In genomic region chr16:30065943-30066881, GRCh38 we compare ENCODE assay signal across 1 cellular context.
TF ChIP-seq lines count a peak whose summit lies in the region.

No MANE protein-coding gene starts in this region.

TF ChIP-seq in GM12878, 131 proteins besides CTCF, POLR2A, EP300 and RAD21 (continued from another document):
- no peak for TF ChIP-seq CEBPB (IDR thresholded peaks at IDR 0.05; ENCODE audit: borderline replicate concordance in 1 of 2, low read depth in 2 of 2, low read length in 2 of 2)
- TF ChIP-seq, protein P1, sequence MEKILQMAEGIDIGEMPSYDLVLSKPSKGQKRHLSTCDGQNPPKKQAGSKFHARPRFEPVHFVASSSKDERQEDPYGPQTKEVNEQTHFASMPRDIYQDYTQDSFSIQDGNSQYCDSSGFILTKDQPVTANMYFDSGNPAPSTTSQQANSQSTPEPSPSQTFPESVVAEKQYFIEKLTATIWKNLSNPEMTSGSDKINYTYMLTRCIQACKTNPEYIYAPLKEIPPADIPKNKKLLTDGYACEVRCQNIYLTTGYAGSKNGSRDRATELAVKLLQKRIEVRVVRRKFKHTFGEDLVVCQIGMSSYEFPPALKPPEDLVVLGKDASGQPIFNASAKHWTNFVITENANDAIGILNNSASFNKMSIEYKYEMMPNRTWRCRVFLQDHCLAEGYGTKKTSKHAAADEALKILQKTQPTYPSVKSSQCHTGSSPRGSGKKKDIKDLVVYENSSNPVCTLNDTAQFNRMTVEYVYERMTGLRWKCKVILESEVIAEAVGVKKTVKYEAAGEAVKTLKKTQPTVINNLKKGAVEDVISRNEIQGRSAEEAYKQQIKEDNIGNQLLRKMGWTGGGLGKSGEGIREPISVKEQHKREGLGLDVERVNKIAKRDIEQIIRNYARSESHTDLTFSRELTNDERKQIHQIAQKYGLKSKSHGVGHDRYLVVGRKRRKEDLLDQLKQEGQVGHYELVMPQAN (conservative IDR thresholded peaks at IDR 0.05), result peak; percentile 61; the same call in 1 of the 2 replicates
- TF ChIP-seq, protein P2, sequence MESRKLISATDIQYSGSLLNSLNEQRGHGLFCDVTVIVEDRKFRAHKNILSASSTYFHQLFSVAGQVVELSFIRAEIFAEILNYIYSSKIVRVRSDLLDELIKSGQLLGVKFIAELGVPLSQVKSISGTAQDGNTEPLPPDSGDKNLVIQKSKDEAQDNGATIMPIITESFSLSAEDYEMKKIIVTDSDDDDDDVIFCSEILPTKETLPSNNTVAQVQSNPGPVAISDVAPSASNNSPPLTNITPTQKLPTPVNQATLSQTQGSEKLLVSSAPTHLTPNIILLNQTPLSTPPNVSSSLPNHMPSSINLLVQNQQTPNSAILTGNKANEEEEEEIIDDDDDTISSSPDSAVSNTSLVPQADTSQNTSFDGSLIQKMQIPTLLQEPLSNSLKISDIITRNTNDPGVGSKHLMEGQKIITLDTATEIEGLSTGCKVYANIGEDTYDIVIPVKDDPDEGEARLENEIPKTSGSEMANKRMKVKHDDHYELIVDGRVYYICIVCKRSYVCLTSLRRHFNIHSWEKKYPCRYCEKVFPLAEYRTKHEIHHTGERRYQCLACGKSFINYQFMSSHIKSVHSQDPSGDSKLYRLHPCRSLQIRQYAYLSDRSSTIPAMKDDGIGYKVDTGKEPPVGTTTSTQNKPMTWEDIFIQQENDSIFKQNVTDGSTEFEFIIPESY (IDR thresholded peaks at IDR 0.05), result no peak
- TF ChIP-seq ZNF207 (IDR thresholded peaks at IDR 0.05; ENCODE audit: borderline replicate concordance), result no peak
- TF ChIP-seq ZNF384 (IDR thresholded peaks at IDR 0.05; ENCODE audit: borderline replicate concordance, low read depth, low read length), result no peak
- TF ChIP-seq RB1 (IDR thresholded peaks at IDR 0.05; ENCODE audit: borderline replicate concordance), result no peak
- peak; percentile 18 for TF ChIP-seq HDAC6 (IDR thresholded peaks at IDR 0.05; ENCODE audit: unreplicated experiment)
- no peak for TF ChIP-seq NR2F1 (conservative IDR thresholded peaks at IDR 0.05)
- no peak for TF ChIP-seq ATF7 (IDR thresholded peaks at IDR 0.05; ENCODE audit: low read depth)
- TF ChIP-seq, protein P3, sequence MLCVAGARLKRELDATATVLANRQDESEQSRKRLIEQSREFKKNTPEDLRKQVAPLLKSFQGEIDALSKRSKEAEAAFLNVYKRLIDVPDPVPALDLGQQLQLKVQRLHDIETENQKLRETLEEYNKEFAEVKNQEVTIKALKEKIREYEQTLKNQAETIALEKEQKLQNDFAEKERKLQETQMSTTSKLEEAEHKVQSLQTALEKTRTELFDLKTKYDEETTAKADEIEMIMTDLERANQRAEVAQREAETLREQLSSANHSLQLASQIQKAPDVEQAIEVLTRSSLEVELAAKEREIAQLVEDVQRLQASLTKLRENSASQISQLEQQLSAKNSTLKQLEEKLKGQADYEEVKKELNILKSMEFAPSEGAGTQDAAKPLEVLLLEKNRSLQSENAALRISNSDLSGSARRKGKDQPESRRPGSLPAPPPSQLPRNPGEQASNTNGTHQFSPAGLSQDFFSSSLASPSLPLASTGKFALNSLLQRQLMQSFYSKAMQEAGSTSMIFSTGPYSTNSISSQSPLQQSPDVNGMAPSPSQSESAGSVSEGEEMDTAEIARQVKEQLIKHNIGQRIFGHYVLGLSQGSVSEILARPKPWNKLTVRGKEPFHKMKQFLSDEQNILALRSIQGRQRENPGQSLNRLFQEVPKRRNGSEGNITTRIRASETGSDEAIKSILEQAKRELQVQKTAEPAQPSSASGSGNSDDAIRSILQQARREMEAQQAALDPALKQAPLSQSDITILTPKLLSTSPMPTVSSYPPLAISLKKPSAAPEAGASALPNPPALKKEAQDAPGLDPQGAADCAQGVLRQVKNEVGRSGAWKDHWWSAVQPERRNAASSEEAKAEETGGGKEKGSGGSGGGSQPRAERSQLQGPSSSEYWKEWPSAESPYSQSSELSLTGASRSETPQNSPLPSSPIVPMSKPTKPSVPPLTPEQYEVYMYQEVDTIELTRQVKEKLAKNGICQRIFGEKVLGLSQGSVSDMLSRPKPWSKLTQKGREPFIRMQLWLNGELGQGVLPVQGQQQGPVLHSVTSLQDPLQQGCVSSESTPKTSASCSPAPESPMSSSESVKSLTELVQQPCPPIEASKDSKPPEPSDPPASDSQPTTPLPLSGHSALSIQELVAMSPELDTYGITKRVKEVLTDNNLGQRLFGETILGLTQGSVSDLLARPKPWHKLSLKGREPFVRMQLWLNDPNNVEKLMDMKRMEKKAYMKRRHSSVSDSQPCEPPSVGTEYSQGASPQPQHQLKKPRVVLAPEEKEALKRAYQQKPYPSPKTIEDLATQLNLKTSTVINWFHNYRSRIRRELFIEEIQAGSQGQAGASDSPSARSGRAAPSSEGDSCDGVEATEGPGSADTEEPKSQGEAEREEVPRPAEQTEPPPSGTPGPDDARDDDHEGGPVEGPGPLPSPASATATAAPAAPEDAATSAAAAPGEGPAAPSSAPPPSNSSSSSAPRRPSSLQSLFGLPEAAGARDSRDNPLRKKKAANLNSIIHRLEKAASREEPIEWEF (IDR thresholded peaks at IDR 0.05; ENCODE audit: insufficient replicate concordance, low read depth, low read length), result no peak
- no peak for TF ChIP-seq NFYA (IDR thresholded peaks at IDR 0.05; ENCODE audit: borderline replicate concordance, low read depth, low read length)
